ENCODE assay signal across 1 cellular context in the genomic region with DNA sequence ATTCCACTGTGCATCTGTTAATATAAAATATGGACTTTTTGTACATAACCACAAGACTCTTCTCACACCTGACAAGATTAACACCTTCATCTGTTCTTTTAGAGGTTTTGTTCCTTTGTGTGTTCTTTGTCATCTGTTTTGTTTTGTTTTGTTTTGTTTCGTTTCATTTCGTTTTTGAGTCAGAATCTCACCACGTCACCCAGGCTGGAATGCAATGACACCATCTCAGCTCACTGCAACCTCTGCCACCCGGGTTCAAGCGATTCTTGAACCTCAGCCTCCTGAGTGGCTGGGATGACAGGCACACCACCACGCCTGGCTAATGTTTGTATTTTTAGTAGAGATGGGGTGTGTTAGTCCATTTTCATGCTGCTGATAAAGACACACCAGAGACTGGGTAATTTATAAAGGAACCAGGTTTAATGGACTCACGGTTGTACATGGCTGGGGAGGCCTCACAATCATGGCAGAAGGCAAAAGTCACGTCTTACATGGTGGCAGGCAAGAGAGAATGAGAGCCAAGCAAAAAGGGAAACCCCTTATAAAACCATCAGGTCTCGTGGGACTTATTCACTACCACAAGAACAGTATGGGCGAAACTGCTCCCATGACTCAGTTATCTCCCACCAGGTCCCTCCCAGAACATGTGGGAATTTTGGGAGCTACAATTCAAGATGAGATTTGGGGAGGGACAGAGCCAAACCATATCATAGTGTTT.
TF ChIP-seq lines count a peak whose summit lies in the region.

No MANE protein-coding gene starts in this region.

TF ChIP-seq in GM12878, 131 proteins besides CTCF, POLR2A, EP300 and RAD21:
- TF ChIP-seq MEF2B (IDR thresholded peaks at IDR 0.05; ENCODE audit: partially characterized antibody, poor library complexity, severe bottlenecking) (peak; percentile 18), NR2F1 (conservative IDR thresholded peaks at IDR 0.05) (no peak)
TF ChIP-seq in GM12878: peak in this region for 1.
